In the genomic region with DNA sequence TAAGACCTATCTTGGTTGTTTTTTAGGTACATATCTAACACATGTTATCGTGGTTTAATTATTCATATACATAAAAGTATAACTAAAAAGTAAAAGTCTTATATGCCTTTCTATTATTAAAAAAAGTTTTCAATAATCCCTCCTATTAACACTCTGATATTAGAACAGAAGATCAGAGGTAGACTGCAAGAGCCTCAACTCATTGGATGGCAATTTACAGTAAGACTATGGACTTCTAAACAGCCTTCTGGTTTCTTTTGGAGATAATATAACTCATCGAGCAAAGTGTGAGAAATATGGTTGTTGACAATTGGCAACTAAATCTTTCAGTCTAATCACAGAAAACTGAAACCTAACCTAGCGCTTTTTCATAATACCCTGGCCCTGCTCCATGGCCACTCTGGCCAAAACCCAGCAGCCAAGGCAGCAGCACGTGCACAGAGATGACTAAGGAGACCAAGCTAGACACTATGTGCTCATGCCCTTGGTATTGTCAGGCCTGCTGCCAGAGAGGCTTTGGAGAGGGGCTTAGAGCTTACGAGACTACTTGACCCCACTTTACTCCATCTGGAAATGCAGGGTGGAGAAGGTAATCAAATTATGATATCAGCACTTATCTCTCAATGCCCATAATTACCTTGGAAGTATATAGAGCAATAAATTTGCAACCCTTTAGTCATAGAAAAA, we compare ENCODE assay signal across 9 cellular contexts. TPM values are rescaled to one million over a fixed set of nuclear protein-coding genes. Genes with fewer than 3 reads are reported as not detected.
DNase-seq lines count a peak whose midpoint lies in the region; ATAC-seq, FAIRE-seq and TF ChIP-seq lines count a peak whose summit lies in the region.
"Had no signal": no experiment of that assay in that cellular context is flagged by ENCODE, and none has a peak within 500 bp of the region (broad histone marks: within the 10 kb centered on the region; RNA-seq: fewer than 3 reads in every experiment).

No MANE protein-coding gene starts in this region.

- no peak overlapping the region for H2AFZ ChIP-seq in K562 (ENCODE audit: low read depth, low read length)

- no peak for FAIRE-seq in K562 (lab: Jason Lieb, UNC)

- no peak for TF ChIP-seq RAD21 in K562 (CRISPR knock-in tag; conservative IDR thresholded peaks at IDR 0.05 in 1 of 2, IDR thresholded peaks at IDR 0.05 in 1 of 2)

- H3K79me2 ChIP-seq in K562 (ENCODE audit: control insufficient read depth, insufficient read depth, low read length): peaks cover 11% of the 10 kb centered on the region

- H3K9me3 ChIP-seq in K562 (replicated peaks; ENCODE audit: control insufficient read depth, insufficient read depth, low read depth, low read length) (no peaks in the 10 kb centered on the region), transverse colon (no peaks in the 10 kb centered on the region)
- no peaks in the 10 kb centered on the region for H3K9me3 ChIP-seq in CD8-positive, alpha-beta memory T cell (ENCODE audit: low read length)

- no peaks in the 10 kb centered on the region for H3K27me3 Mint-ChIP-seq in CD8-positive, alpha-beta memory T cell
- H3K27me3 Mint-ChIP-seq: T-helper 17 cell had no signal

- no peak overlapping the region for H3K27ac Mint-ChIP-seq in CD8-positive, alpha-beta memory T cell
- H3K27ac Mint-ChIP-seq: T-helper 17 cell had no signal

- H3K4me1 ChIP-seq in K562 (replicated peaks in 1 of 2; ENCODE audit: control insufficient read depth in 2 of 2, insufficient read depth in 2 of 2, low read length in 2 of 2): no peaks in the 10 kb centered on the region
- H3K4me1 ChIP-seq in transverse colon: peaks cover 0 to 16% (median 9%) of the 10 kb centered on the region in 4 donors
- peaks cover 3% of the 10 kb centered on the region for H3K4me1 ChIP-seq in CD8-positive, alpha-beta memory T cell (ENCODE audit: insufficient read depth, low read length)

- H4K20me1 ChIP-seq in K562 (replicated peaks; ENCODE audit: control insufficient read depth, insufficient read depth, low read length): no peaks in the 10 kb centered on the region

- CTCF ChIA-PET in K562 (lab: Yijun Ruan, JAX; ENCODE audit: low intra/inter-chr PET ratio): no interaction called here
- CTCF ChIA-PET in CD8-positive, alpha-beta memory T cell (lab: Charles Lee): no interaction called here

- H3K27ac ChIP-seq in K562 (ENCODE audit: extremely low read depth, low read depth, low read length) (no peak overlapping the region), transverse colon (peak overlapping the region in 3 of 4 donors; percentile 45 to 63 (median 55))
- H3K27ac ChIP-seq in CD8-positive, alpha-beta memory T cell (ENCODE audit: low read depth, low read length): no peak overlapping the region

- H3K9ac ChIP-seq in K562 (ENCODE audit: insufficient read depth in 1 of 2, low read depth in 2 of 2, low read length in 2 of 2): no peak overlapping the region

- H3K27me3 ChIP-seq in K562 (ENCODE audit: control insufficient read depth in 2 of 2, insufficient read depth in 2 of 2, low read length in 2 of 2): no peaks in the 10 kb centered on the region
- H3K27me3 ChIP-seq in transverse colon: no peaks in the 10 kb centered on the region
- H3K27me3 ChIP-seq in CD8-positive, alpha-beta memory T cell (ENCODE audit: insufficient read depth, low read length, poor library complexity, severe bottlenecking): no peaks in the 10 kb centered on the region

- H3K4me2 ChIP-seq in K562 (ENCODE audit: insufficient read depth, low read length): no peak overlapping the region

- TF ChIP-seq CTCF in K562 (IDR thresholded peaks at IDR 0.05 in 2 of 3, conservative IDR thresholded peaks at IDR 0.05 in 1 of 3; ENCODE audit: insufficient read depth in 2 of 3, low read depth in 1 of 3, low read length in 3 of 3): no peak
- TF ChIP-seq CTCF in transverse colon (IDR thresholded peaks at IDR 0.05): no peak

- ATAC-seq in K562: no peak
- ATAC-seq in GM18517 (IDR thresholded peaks at IDR 0.05; ENCODE audit: unreplicated experiment): no peak
- ATAC-seq: T-helper 17 cell had no signal

- H3K4me1 Mint-ChIP-seq in CD8-positive, alpha-beta memory T cell: peaks cover 0 to 14% (median 6%) of the 10 kb centered on the region in 3 donors

- H3K9me3 Mint-ChIP-seq in CD8-positive, alpha-beta memory T cell: no peaks in the 10 kb centered on the region

- TF ChIP-seq POLR2A in K562 (conservative IDR thresholded peaks at IDR 0.05) (no peak), transverse colon (IDR thresholded peaks at IDR 0.05) (no peak)

- no peaks in the 10 kb centered on the region for H3K9me1 ChIP-seq in K562 (ENCODE audit: control insufficient read depth, insufficient read depth, low read length)

- BruUV-seq in K562 (replicated peaks; lab: Mats Ljungman, UMichigan): no TSS peak

- H3K36me3 Mint-ChIP-seq in CD8-positive, alpha-beta memory T cell: peaks cover 6 to 60% (median 7%) of the 10 kb centered on the region in 3 donors

- in situ Hi-C loops in K562 (cut with MboI): no loop called here
- in situ Hi-C loops in transverse colon (cut with MboI; ENCODE audit: low pct_ligation_motif_present in 1 of 4, low pct_unique_long_range_greater_than_20kb in 1 of 4, low sequenced_read_pairs in 3 of 4): loop anchor here in 2 of 4 donors (25.0 kb wide), 2 partner anchors 102 to 627 kb away; a partner anchor contains a TSS

- H3K36me3 ChIP-seq in K562 (ENCODE audit: control insufficient read depth, insufficient read depth, low read length) (peaks cover 46% of the 10 kb centered on the region; the same call in 2 of the 3 replicates), transverse colon (peaks cover 0 to 3% (median 0%) of the 10 kb centered on the region in 4 donors)
- H3K36me3 ChIP-seq in CD8-positive, alpha-beta memory T cell (ENCODE audit: insufficient read depth, low read length): peaks cover 4% of the 10 kb centered on the region

- POLR2A ChIA-PET in K562 (lab: Yijun Ruan, JAX): no interaction called here
- POLR2A ChIA-PET in CD8-positive, alpha-beta memory T cell (lab: Charles Lee): no interaction called here

- intact Hi-C loops in K562 (cut with micrococcal nuclease): no loop called here
- intact Hi-C loops in transverse colon (cut with DNase I; ENCODE audit: low total_unique reads): no loop called here

- TF ChIP-seq EP300 in K562 (IDR thresholded peaks at IDR 0.05; ENCODE audit: low read length) (no peak), transverse colon (IDR thresholded peaks at IDR 0.05; ENCODE audit: low read depth) (no peak)

- peak; percentile 92 for DNase-seq in M059J (ENCODE audit: low read depth)
- no peak for DNase-seq in K562 (ENCODE audit: extremely low read depth in 1 of 4, low spot score in 3 of 4)
- peak; percentile 64 for DNase-seq in islet precursor cell
- peak; percentile 60 for DNase-seq in transverse colon
- no peak for DNase-seq in effector CD4-positive, alpha-beta T cell
- no peak for DNase-seq in CD8-positive, alpha-beta memory T cell
- DNase-seq in activated CD8-positive, alpha-beta memory T cell treated with anti-CD3 and anti-CD28 coated beads for 24 hours: no peak
- DNase-seq: T-helper 17 cell had no signal

- H3K4me3 ChIP-seq in K562 (no peak overlapping the region), transverse colon (no peak overlapping the region)
- no peak overlapping the region for H3K4me3 ChIP-seq in CD8-positive, alpha-beta memory T cell (ENCODE audit: low read length)

- 69% methylated on average over 5 of the region's 5 CpGs for WGBS in K562 (ENCODE audit: insufficient coverage, low coverage, missing lambda C conversion rate)
- 25 to 55% methylated on average over 3 to 5 of the region's 5 CpGs for WGBS in transverse colon (ENCODE audit: low coverage in 1 of 2), 2 donors

- H3K4me3 Mint-ChIP-seq in CD8-positive, alpha-beta memory T cell: no peak overlapping the region
- H3K4me3 Mint-ChIP-seq: T-helper 17 cell had no signal

TF ChIP-seq in K562, 482 proteins besides CTCF, POLR2A, EP300 and RAD21:
- TF ChIP-seq BHLHE40 (IDR thresholded peaks at IDR 0.05; ENCODE audit: low read length): peak; percentile 35; the same call in 1 of the 2 replicates
- no peak for TF ChIP-seq FOXP1 (CRISPR knock-in tag; IDR thresholded peaks at IDR 0.05)

RNA-seq across cellular contexts. Expression of a gene that starts 40.6 kb away (rescaled TPM):
- 4.3 and 7.7 TPM in 2 replicates for total RNA-seq in M059J (2014; rRNA removed; shearing (Covaris generic))
- 5.7 and 13.4 TPM in 2 replicates for total RNA-seq in K562 (2011; cell fraction: chromatin; rRNA removed; ENCODE audit: low replicate concordance)
- total RNA-seq in K562 (2011; cell fraction: nucleolus; rRNA removed): 1.8 and 3.7 TPM in 2 replicates
- 6.1 and 6.9 TPM in 2 replicates for total RNA-seq in K562 (2011; cell fraction: nucleoplasm; rRNA removed)
- total RNA-seq in K562 (2014; rRNA removed): 5.3 and 6.4 TPM in 2 replicates
- 8.9 and 9.0 TPM in 2 replicates for total RNA-seq in K562 (2014; rRNA removed; fragmentation: Illumina TruSeq; extraction: Trizol)
- 6.0 and 6.7 TPM in 2 replicates for total RNA-seq in K562 (2015; rRNA removed; fragmentation: Illumina TruSeq; extraction: Trizol)
- 6.0 and 7.0 TPM in 2 replicates for total RNA-seq in K562 (2021)
- polyA plus RNA-seq in K562 (2011; rRNA removed): 9.7 and 10.7 TPM in 2 replicates
- polyA plus RNA-seq in K562 (2011; cell fraction: cytosol; rRNA removed): 3.2 and 8.2 TPM in 2 replicates
- 1.6 and 4.9 TPM in 2 replicates for polyA plus RNA-seq in K562 (2011; cell fraction: nucleus; rRNA removed)
- polyA plus RNA-seq in K562 (2012): 5.3 and 12.0 TPM in 2 replicates
- polyA plus RNA-seq in K562 (2014; fragmentation: Illumina TruSeq; extraction: Trizol): 7.0 and 7.9 TPM in 2 replicates
- 10 to 100 TPM; 34.8 to 36.3 TPM for polyA plus RNA-seq in K562 (2014; fragmentation: Nextera tagmentation; extraction: Ambion mirVana)
- polyA plus RNA-seq in K562 (2014; rRNA removed): 6.1 and 8.9 TPM in 2 replicates
- 12.3 and 13.6 TPM in 2 replicates for polyA minus RNA-seq in K562 (2011; rRNA and poly(A)+ RNA removed)
- 4.6 and 5.3 TPM in 2 replicates for polyA minus RNA-seq in K562 (2011; cell fraction: cytosol; rRNA and poly(A)+ RNA removed)
- polyA minus RNA-seq in K562 (2011; cell fraction: nucleus; rRNA and poly(A)+ RNA removed): 3.8 and 5.6 TPM in 2 replicates
- 1 to 10 TPM in 2 of 4 donors, not detected in 2; 3.0 to 8.6 TPM for total RNA-seq in transverse colon
- total RNA-seq in CD8-positive, alpha-beta memory T cell: 10 to 100 TPM; 20.1 to 21.5 TPM
- 13.9 TPM for polyA plus RNA-seq in CD8-positive, alpha-beta memory T cell

Comparison
In these comparisons a context has a peak if more than half of its experiments do, and no peak if none do; other contexts are left out.
1. DNase-seq: peak in M059J (single experiment), islet precursor cell (single experiment) and transverse colon (single experiment); none in K562 (0 of 4), effector CD4-positive, alpha-beta T cell (single experiment), CD8-positive, alpha-beta memory T cell (0 of 5) and activated CD8-positive, alpha-beta memory T cell treated with anti-CD3 and anti-CD28 coated beads for 24 hours (single experiment).
2. H3K27ac ChIP-seq: peak in transverse colon (3 of 4); none in K562 (single experiment) and CD8-positive, alpha-beta memory T cell (single experiment).